In the genomic region with DNA sequence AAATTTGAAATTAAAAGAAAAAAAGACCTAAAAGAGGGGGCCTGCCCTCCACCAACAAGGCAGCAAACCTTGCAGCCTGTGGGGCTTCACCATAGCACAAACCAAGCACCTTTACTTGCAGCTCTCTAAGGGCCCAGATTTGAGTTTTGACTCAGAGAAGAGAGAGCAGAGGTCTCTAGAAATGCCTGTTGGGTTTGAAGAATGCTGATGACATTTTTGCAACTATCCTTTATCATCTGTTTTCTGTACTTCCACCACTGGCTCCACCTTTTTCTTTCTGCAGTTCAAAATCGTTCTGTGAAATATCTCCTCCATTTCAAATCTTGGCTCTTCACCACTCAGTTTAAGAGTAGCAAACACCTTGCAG, we compare ENCODE assay signal across 9 cellular contexts.
DNase-seq lines count a peak whose midpoint lies in the region; ATAC-seq and TF ChIP-seq lines count a peak whose summit lies in the region.
"Had no signal": no experiment of that assay in that cellular context is flagged by ENCODE, and none has a peak within 500 bp of the region (broad histone marks: within the 10 kb centered on the region; RNA-seq: fewer than 3 reads in every experiment).

No MANE protein-coding gene starts in this region.

- H3K9me3 ChIP-seq in SK-N-MC (ENCODE audit: low read depth, low read length) (no peaks in the 10 kb centered on the region), fibroblast of lung (ENCODE audit: control insufficient read depth, insufficient read depth, low read depth, low read length) (no peaks in the 10 kb centered on the region), skeletal muscle satellite cell (replicated peaks; ENCODE audit: low read length) (no peaks in the 10 kb centered on the region), aorta (ENCODE audit: control insufficient read depth, low read length) (no peaks in the 10 kb centered on the region)

- H3K36me3 ChIP-seq in SK-N-MC (ENCODE audit: insufficient read depth, low read length) (no peaks in the 10 kb centered on the region), fibroblast of lung (ENCODE audit: control insufficient read depth, insufficient read depth, low read length) (no peaks in the 10 kb centered on the region), skeletal muscle satellite cell (ENCODE audit: insufficient read depth, low read length) (no peaks in the 10 kb centered on the region), aorta (ENCODE audit: control insufficient read depth in 1 of 2, insufficient read depth in 2 of 2, low read length in 1 of 2) (no peaks in the 10 kb centered on the region)

- WGBS in aorta, 2 donors = 15 to 21% methylated on average over 1 of the region's 1 CpG

- no peaks in the 10 kb centered on the region for H3K79me2 ChIP-seq in fibroblast of lung (ENCODE audit: control insufficient read depth, insufficient read depth, low read length)

- no peak for DNase-seq in activated CD4-positive, alpha-beta memory T cell treated with anti-CD3 and anti-CD28 coated beads for 36 hours
- no peak for DNase-seq in activated CD4-positive, alpha-beta memory T cell treated with anti-CD3 and anti-CD28 coated beads, Interleukin-2, amount 10 ng/mL, durations not matched to agents 7 days and 5 days
- DNase-seq in SK-N-MC (ENCODE audit: low read depth, low spot score) = no peak
- DNase-seq in fibroblast of lung (ENCODE audit: low read depth in 2 of 2) = peak in 1 of 2 donors; percentile 34
- DNase-seq in NCI-H526 (lab: John Stamatoyannopoulos, UW) = no peak
- no peak for DNase-seq in aorta
- DNase-seq: NCI-H2171 treated with DMSO at 0.1 percent for 48 hours had no signal

- H3K4me2 ChIP-seq in fibroblast of lung (ENCODE audit: extremely low read depth, insufficient read depth, low read length) (peak overlapping the region; percentile 69), skeletal muscle satellite cell (ENCODE audit: low read length) (peak overlapping the region; percentile 93)

- H3K9me3 Mint-ChIP-seq in activated CD4-positive, alpha-beta memory T cell treated with anti-CD3 and anti-CD28 coated beads for 36 hours = peaks cover 3% of the 10 kb centered on the region
- H3K9me3 Mint-ChIP-seq in activated CD4-positive, alpha-beta memory T cell treated with anti-CD3 and anti-CD28 coated beads, Interleukin-2, amount 10 ng/mL, durations not matched to agents 7 days and 5 days = no peaks in the 10 kb centered on the region

- no peak for ATAC-seq in HG03439 (IDR thresholded peaks at IDR 0.05; ENCODE audit: unreplicated experiment)
- no peak for ATAC-seq in aorta (ENCODE audit: low FRiP score)

- 0 out of 2 replicates have a peak overlapping the region, but pooled peaks have one; percentile 46 for H3K27ac ChIP-seq in SK-N-MC
- H3K27ac ChIP-seq in fibroblast of lung (ENCODE audit: insufficient read depth, low read length) = no peak overlapping the region
- H3K27ac ChIP-seq in aorta (ENCODE audit: low read depth in 1 of 2, low read length in 2 of 2) = no peak overlapping the region

- H3K27me3 Mint-ChIP-seq in activated CD4-positive, alpha-beta memory T cell treated with anti-CD3 and anti-CD28 coated beads for 36 hours = peaks cover 20% of the 10 kb centered on the region
- peaks cover 23% of the 10 kb centered on the region for H3K27me3 Mint-ChIP-seq in activated CD4-positive, alpha-beta memory T cell treated with anti-CD3 and anti-CD28 coated beads, Interleukin-2, amount 10 ng/mL, durations not matched to agents 7 days and 5 days

- intact Hi-C loops in activated CD4-positive, alpha-beta memory T cell treated with anti-CD3 and anti-CD28 coated beads for 36 hours (cut with micrococcal nuclease) = no loop called here
- intact Hi-C loops in aorta (cut with DNase I) = no loop called here

- H3K4me3 Mint-ChIP-seq in activated CD4-positive, alpha-beta memory T cell treated with anti-CD3 and anti-CD28 coated beads for 36 hours = peak overlapping the region; percentile 41
- no peak overlapping the region for H3K4me3 Mint-ChIP-seq in activated CD4-positive, alpha-beta memory T cell treated with anti-CD3 and anti-CD28 coated beads, Interleukin-2, amount 10 ng/mL, durations not matched to agents 7 days and 5 days

- H3K4me1 ChIP-seq in fibroblast of lung (ENCODE audit: control insufficient read depth, extremely low read depth, insufficient read depth, low read length) = no peaks in the 10 kb centered on the region
- peaks cover 23% of the 10 kb centered on the region for H3K4me1 ChIP-seq in skeletal muscle satellite cell (ENCODE audit: control insufficient read depth, insufficient read depth, low read length)
- no peaks in the 10 kb centered on the region for H3K4me1 ChIP-seq in aorta (ENCODE audit: control insufficient read depth in 1 of 2, insufficient read depth in 2 of 2, low read length in 2 of 2)

- peaks cover 11% of the 10 kb centered on the region for H3K4me1 Mint-ChIP-seq in activated CD4-positive, alpha-beta memory T cell treated with anti-CD3 and anti-CD28 coated beads for 36 hours (ENCODE audit: low read depth)
- peaks cover 8% of the 10 kb centered on the region for H3K4me1 Mint-ChIP-seq in activated CD4-positive, alpha-beta memory T cell treated with anti-CD3 and anti-CD28 coated beads, Interleukin-2, amount 10 ng/mL, durations not matched to agents 7 days and 5 days

- no peak overlapping the region for H3K27ac Mint-ChIP-seq in activated CD4-positive, alpha-beta memory T cell treated with anti-CD3 and anti-CD28 coated beads for 36 hours
- H3K27ac Mint-ChIP-seq in activated CD4-positive, alpha-beta memory T cell treated with anti-CD3 and anti-CD28 coated beads, Interleukin-2, amount 10 ng/mL, durations not matched to agents 7 days and 5 days = no peak overlapping the region

- H3K4me3 ChIP-seq in SK-N-MC (peak overlapping the region; percentile 79), fibroblast of lung (replicated peaks in 1 of 4; ENCODE audit: control extremely low read depth in 1 of 4, insufficient read depth in 1 of 4, low read depth in 3 of 4, low read length in 4 of 4) (peak overlapping the region in 1 of 4 experiments; percentile 63), skeletal muscle satellite cell (ENCODE audit: low read length) (no peak overlapping the region), aorta (ENCODE audit: low read length in 2 of 2) (no peak overlapping the region)

- no peak for TF ChIP-seq CTCF in fibroblast of lung (conservative IDR thresholded peaks at IDR 0.05 in 1 of 2, IDR thresholded peaks at IDR 0.05 in 1 of 2; ENCODE audit: low read depth in 1 of 2, low read length in 2 of 2)

- H4K20me1 ChIP-seq in fibroblast of lung (ENCODE audit: control insufficient read depth, extremely low read depth, insufficient read depth, low read length) = no peaks in the 10 kb centered on the region

- H3K36me3 Mint-ChIP-seq in activated CD4-positive, alpha-beta memory T cell treated with anti-CD3 and anti-CD28 coated beads for 36 hours = no peaks in the 10 kb centered on the region
- H3K36me3 Mint-ChIP-seq in activated CD4-positive, alpha-beta memory T cell treated with anti-CD3 and anti-CD28 coated beads, Interleukin-2, amount 10 ng/mL, durations not matched to agents 7 days and 5 days (ENCODE audit: low read depth) = no peaks in the 10 kb centered on the region

- H3K9ac ChIP-seq in SK-N-MC (ENCODE audit: insufficient read length) (no peak overlapping the region), fibroblast of lung (ENCODE audit: insufficient read depth, low read length) (no peak overlapping the region), skeletal muscle satellite cell (ENCODE audit: low read depth, low read length) (peak overlapping the region; percentile 69)

- CTCF ChIA-PET in activated CD4-positive, alpha-beta memory T cell treated with anti-CD3 and anti-CD28 coated beads for 36 hours (lab: Charles Lee) = interaction anchor here (0.7 kb wide), 1 partner anchor 1927 kb away, joined by 3 read pairs; no protein-coding TSS in a partner anchor
- CTCF ChIA-PET in activated CD4-positive, alpha-beta memory T cell treated with anti-CD3 and anti-CD28 coated beads, Interleukin-2, amount 10 ng/mL, durations not matched to agents 7 days and 5 days (lab: Charles Lee) = no interaction called here

- H2AFZ ChIP-seq in fibroblast of lung (ENCODE audit: low read length) = no peak overlapping the region

- POLR2A ChIA-PET in activated CD4-positive, alpha-beta memory T cell treated with anti-CD3 and anti-CD28 coated beads for 36 hours (lab: Charles Lee) = no interaction called here
- POLR2A ChIA-PET in activated CD4-positive, alpha-beta memory T cell treated with anti-CD3 and anti-CD28 coated beads, Interleukin-2, amount 10 ng/mL, durations not matched to agents 7 days and 5 days (lab: Charles Lee) = no interaction called here

- H3K27me3 ChIP-seq in fibroblast of lung (ENCODE audit: control insufficient read depth, insufficient read depth, low read length) (no peaks in the 10 kb centered on the region), skeletal muscle satellite cell (ENCODE audit: control insufficient read depth, insufficient read depth, low read length) (no peaks in the 10 kb centered on the region), aorta (ENCODE audit: control insufficient read depth in 1 of 2, insufficient read depth in 2 of 2, low read length in 1 of 2) (no peaks in the 10 kb centered on the region)
